33 cellular contexts compared by ENCODE assay signal in genomic region chr3:124398594-124398993, GRCh38.
"Had no signal": no experiment of that assay in that cellular context is flagged by ENCODE, and none has a peak within 500 bp of the region (broad histone marks: within the 10 kb centered on the region; RNA-seq: fewer than 3 reads in every experiment).

No MANE protein-coding gene starts in this region.

- H3K4me1 ChIP-seq: body of pancreas, breast epithelium had no signal

- DNase-seq: activated CD4-positive, alpha-beta memory T cell treated with anti-CD3 and anti-CD28 coated beads, Interleukin-2, amount 10 ng/mL, durations not matched to agents 7 days and 5 days; activated CD4-positive, alpha-beta T cell treated with anti-CD3 and anti-CD28 coated beads for 1 hour; activated CD4-positive, alpha-beta T cell treated with anti-CD3 and anti-CD28 coated beads for 36 hours; activated CD4-positive, alpha-beta T cell treated with anti-CD3 and anti-CD28 coated beads for 48 hours; activated CD4-positive, alpha-beta T cell treated with anti-CD3 and anti-CD28 coated beads, Interleukin-2, amount 10 ng/mL, durations not matched to agents 7 days and 5 days; activated CD4-positive, alpha-beta T cell treated with anti-CD3 and anti-CD28 coated beads, Interleukin-2, amount 50 U/mL, for 48 hours; activated CD4-positive, CD25-positive, alpha-beta regulatory T cell; activated CD8-positive, alpha-beta memory T cell treated with anti-CD3 and anti-CD28 coated beads for 24 hours; activated CD8-positive, alpha-beta memory T cell treated with anti-CD3 and anti-CD28 coated beads, Interleukin-2, amount 10 ng/mL, durations not matched to agents 7 days and 5 days; activated CD8-positive, alpha-beta memory T cell treated with anti-CD3 and anti-CD28 coated beads, Interleukin-2, amount 50 U/mL, for 48 hours; activated CD8-positive, alpha-beta T cell treated with anti-CD3 and anti-CD28 coated beads, Interleukin-2, amount 10 ng/mL, durations not matched to agents 7 days and 5 days; activated effector memory CD4-positive, alpha-beta T cell treated with Interleukin-2 at 50 U/mL for 16 hours; activated gamma-delta T cell; activated naive CD4-positive, alpha-beta T cell treated with anti-CD3 and anti-CD28 coated beads, Interleukin-2, amount 10 ng/mL, durations not matched to agents 7 days and 5 days; activated naive CD4-positive, alpha-beta T cell treated with Interleukin-2 at 50 U/mL for 16 hours; activated naive CD8-positive, alpha-beta T cell treated with anti-CD3 and anti-CD28 coated beads, Interleukin-2, amount 10 ng/mL, durations not matched to agents 7 days and 5 days; activated naive CD8-positive, alpha-beta T cell treated with anti-CD3 and anti-CD28 coated beads, Interleukin-2, amount 50 U/mL, for 24 hours; activated T-cell treated with anti-CD3 and anti-CD28 coated beads, Interleukin-2, amount 50 U/mL, for 24 hours; activated T-cell treated with anti-CD3 and anti-CD28 coated beads, Interleukin-2, amount 50 U/mL, for 48 hours; amygdala; anterior cingulate cortex; body of pancreas; brain microvascular endothelial cell; central memory CD4-positive, alpha-beta T cell; T-helper 1 cell; T-helper 2 cell; T-helper 9 cell had no signal

- H3K27me3 ChIP-seq: body of pancreas, brain microvascular endothelial cell, breast epithelium had no signal

- H3K36me3 ChIP-seq: brain microvascular endothelial cell, breast epithelium had no signal

- H3K27ac ChIP-seq: body of pancreas, brain microvascular endothelial cell, breast epithelium, VCaP had no signal

- FAIRE-seq: astrocyte, TTC549 had no signal

- H3K9me3 ChIP-seq: body of pancreas, breast epithelium had no signal

- H3K4me3 ChIP-seq: body of pancreas, breast epithelium had no signal

- ATAC-seq: activated CD4-positive, alpha-beta T cell treated with anti-CD3 and anti-CD28 coated beads for 36 hours; activated CD4-positive, CD25-positive, alpha-beta regulatory T cell treated with anti-CD3 and anti-CD28 coated beads, Interleukin-2, amount 50 U/mL, for 24 hours; activated CD8-positive, alpha-beta memory T cell treated with anti-CD3 and anti-CD28 coated beads, Interleukin-2, amount 10 ng/mL, durations not matched to agents 7 days and 5 days; activated CD8-positive, alpha-beta T cell treated with anti-CD3 and anti-CD28 coated beads, Interleukin-2, amount 10 ng/mL, durations not matched to agents 7 days and 5 days; activated naive CD8-positive, alpha-beta T cell treated with anti-CD3 and anti-CD28 coated beads, Interleukin-2, amount 50 U/mL, for 24 hours; body of pancreas; WTC11 had no signal
